10 cellular contexts compared by ENCODE assay signal in genomic region chr20:56373942-56374341, GRCh38.
DNase-seq lines count a peak whose midpoint lies in the region; ATAC-seq and TF ChIP-seq lines count a peak whose summit lies in the region.
"Had no signal": no experiment of that assay in that cellular context is flagged by ENCODE, and none has a peak within 500 bp of the region (broad histone marks: within the 10 kb centered on the region; RNA-seq: fewer than 3 reads in every experiment).

No MANE protein-coding gene starts in this region.

- peaks cover 98% of the 10 kb centered on the region for H3K36me3 ChIP-seq in RWPE2 (ENCODE audit: low read depth)
- H3K36me3 ChIP-seq: pancreas had no signal

- peak; percentile 90 for DNase-seq in AG09319 (ENCODE audit: extremely low read depth, low read depth)
- DNase-seq in RWPE2 (ENCODE audit: low spot score), result no peak
- DNase-seq in foreskin melanocyte, result peak; percentile 82
- DNase-seq in hippocampal formation (lab: John Stamatoyannopoulos, UW), result no peak
- no peak for DNase-seq in superior temporal gyrus (ENCODE audit: extremely low spot score)
- DNase-seq: NCI-H526, pancreas had no signal

- H3K27ac ChIP-seq in RWPE2 (ENCODE audit: poor library complexity, severe bottlenecking), result peak overlapping the region; percentile 30
- H3K27ac ChIP-seq: pancreas had no signal

- H3K27me3 ChIP-seq in RWPE2 (ENCODE audit: insufficient read depth, poor library complexity, severe bottlenecking), result no peaks in the 10 kb centered on the region
- H3K27me3 ChIP-seq: pancreas had no signal

- peaks cover 10% of the 10 kb centered on the region for H3K4me1 ChIP-seq in RWPE2 (ENCODE audit: insufficient read depth, poor library complexity, severe bottlenecking)
- H3K4me1 ChIP-seq: pancreas had no signal

- no peak overlapping the region for H3K4me3 ChIP-seq in RWPE2 (ENCODE audit: severe bottlenecking)
- H3K4me3 ChIP-seq: pancreas had no signal

- H3K9me3 ChIP-seq in RWPE2 (ENCODE audit: severe bottlenecking), result no peaks in the 10 kb centered on the region
- H3K9me3 ChIP-seq: pancreas had no signal

- ATAC-seq in GM19351 (IDR thresholded peaks at IDR 0.05; ENCODE audit: unreplicated experiment) (peak; percentile 60), RWPE2 (ENCODE audit: low read depth) (peak; percentile 97), GM18861 (IDR thresholded peaks at IDR 0.05; ENCODE audit: unreplicated experiment) (no peak), GM21360 (IDR thresholded peaks at IDR 0.05; ENCODE audit: unreplicated experiment) (no peak)

- no peak for TF ChIP-seq CTCF in AG09319 (IDR thresholded peaks at IDR 0.05; ENCODE audit: low read depth, low read length)
- no peak for TF ChIP-seq CTCF in RWPE2 (IDR thresholded peaks at IDR 0.05; ENCODE audit: poor library complexity, severe bottlenecking)

Comparison
In these comparisons a context has a peak if more than half of its experiments do, and no peak if none do; other contexts are left out.
1. DNase-seq: peak in AG09319 (single experiment) and foreskin melanocyte (single experiment); none in RWPE2 (single experiment), hippocampal formation (0 of 2) and superior temporal gyrus (single experiment).
2. ATAC-seq: peak in GM19351 (single experiment) and RWPE2 (single experiment); none in GM18861 (single experiment) and GM21360 (single experiment).